ENCODE assay signal across 1 cellular context in the genomic region with DNA sequence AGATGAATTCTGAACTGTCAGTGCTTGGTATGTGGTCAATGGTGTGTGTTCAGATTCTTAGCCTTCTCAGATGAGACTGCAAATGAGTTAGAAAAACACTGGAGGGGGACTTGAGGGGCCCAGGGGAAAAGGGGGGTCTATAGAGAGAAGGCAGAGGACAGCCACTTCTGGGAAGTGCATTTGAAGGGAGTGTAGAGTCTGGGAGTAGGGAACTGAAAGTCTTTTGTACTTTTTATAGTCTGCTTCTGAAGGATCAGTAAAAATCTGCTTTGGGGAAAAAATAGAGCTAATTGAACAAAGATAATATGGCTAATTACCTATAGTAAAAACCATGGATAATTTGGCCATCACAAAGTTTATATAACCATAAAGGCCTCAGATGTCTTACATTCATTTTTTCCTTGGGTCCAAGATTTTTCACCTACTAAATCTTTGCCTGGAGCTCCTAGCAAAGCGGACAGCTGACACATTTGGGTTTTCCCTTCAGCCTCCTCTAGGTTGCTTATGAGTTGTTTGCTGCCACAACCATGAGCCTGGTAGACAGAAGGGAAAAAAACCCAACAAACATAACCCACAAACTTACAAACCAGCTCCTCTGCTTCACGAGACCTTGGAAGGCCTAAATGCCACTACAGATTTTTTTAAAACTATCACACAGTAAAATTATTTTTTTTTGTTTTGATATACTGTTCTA.
TF ChIP-seq lines count a peak whose summit lies in the region.

No MANE protein-coding gene starts in this region.

TF ChIP-seq in GM12878, 131 proteins besides CTCF, POLR2A, EP300 and RAD21 (continued from another document and continues in another):
- TF ChIP-seq, protein P1, sequence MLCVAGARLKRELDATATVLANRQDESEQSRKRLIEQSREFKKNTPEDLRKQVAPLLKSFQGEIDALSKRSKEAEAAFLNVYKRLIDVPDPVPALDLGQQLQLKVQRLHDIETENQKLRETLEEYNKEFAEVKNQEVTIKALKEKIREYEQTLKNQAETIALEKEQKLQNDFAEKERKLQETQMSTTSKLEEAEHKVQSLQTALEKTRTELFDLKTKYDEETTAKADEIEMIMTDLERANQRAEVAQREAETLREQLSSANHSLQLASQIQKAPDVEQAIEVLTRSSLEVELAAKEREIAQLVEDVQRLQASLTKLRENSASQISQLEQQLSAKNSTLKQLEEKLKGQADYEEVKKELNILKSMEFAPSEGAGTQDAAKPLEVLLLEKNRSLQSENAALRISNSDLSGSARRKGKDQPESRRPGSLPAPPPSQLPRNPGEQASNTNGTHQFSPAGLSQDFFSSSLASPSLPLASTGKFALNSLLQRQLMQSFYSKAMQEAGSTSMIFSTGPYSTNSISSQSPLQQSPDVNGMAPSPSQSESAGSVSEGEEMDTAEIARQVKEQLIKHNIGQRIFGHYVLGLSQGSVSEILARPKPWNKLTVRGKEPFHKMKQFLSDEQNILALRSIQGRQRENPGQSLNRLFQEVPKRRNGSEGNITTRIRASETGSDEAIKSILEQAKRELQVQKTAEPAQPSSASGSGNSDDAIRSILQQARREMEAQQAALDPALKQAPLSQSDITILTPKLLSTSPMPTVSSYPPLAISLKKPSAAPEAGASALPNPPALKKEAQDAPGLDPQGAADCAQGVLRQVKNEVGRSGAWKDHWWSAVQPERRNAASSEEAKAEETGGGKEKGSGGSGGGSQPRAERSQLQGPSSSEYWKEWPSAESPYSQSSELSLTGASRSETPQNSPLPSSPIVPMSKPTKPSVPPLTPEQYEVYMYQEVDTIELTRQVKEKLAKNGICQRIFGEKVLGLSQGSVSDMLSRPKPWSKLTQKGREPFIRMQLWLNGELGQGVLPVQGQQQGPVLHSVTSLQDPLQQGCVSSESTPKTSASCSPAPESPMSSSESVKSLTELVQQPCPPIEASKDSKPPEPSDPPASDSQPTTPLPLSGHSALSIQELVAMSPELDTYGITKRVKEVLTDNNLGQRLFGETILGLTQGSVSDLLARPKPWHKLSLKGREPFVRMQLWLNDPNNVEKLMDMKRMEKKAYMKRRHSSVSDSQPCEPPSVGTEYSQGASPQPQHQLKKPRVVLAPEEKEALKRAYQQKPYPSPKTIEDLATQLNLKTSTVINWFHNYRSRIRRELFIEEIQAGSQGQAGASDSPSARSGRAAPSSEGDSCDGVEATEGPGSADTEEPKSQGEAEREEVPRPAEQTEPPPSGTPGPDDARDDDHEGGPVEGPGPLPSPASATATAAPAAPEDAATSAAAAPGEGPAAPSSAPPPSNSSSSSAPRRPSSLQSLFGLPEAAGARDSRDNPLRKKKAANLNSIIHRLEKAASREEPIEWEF (IDR thresholded peaks at IDR 0.05; ENCODE audit: insufficient replicate concordance, low read depth, low read length), result no peak
- TF ChIP-seq ZBTB4 (CRISPR knock-in tag; IDR thresholded peaks at IDR 0.05) (no peak), TCF7 (IDR thresholded peaks at IDR 0.05; ENCODE audit: borderline replicate concordance) (no peak), PRDM15 (CRISPR knock-in tag; IDR thresholded peaks at IDR 0.05) (no peak), ZNF592 (IDR thresholded peaks at IDR 0.05) (no peak), ZNF274 (IDR thresholded peaks at IDR 0.05; ENCODE audit: insufficient read depth, insufficient read length) (no peak), HDAC6 (IDR thresholded peaks at IDR 0.05; ENCODE audit: unreplicated experiment) (no peak), IKZF2 (IDR thresholded peaks at IDR 0.05) (peak; percentile 32 to 57; a peak in 3 of 4 replicates), BACH1 (IDR thresholded peaks at IDR 0.05; ENCODE audit: borderline replicate concordance) (no peak), TCF3 (IDR thresholded peaks at IDR 0.05; ENCODE audit: borderline replicate concordance, insufficient read depth, low read depth, low read length) (no peak), YY1 (IDR thresholded peaks at IDR 0.05; ENCODE audit: low read depth, low read length) (no peak; the same call in 1 of the 2 replicates), MYC (IDR thresholded peaks at IDR 0.05; ENCODE audit: insufficient read depth, insufficient read length, insufficient replicate concordance, low read length, severe bottlenecking) (no peak), RB1 (IDR thresholded peaks at IDR 0.05; ENCODE audit: borderline replicate concordance) (no peak), EED (IDR thresholded peaks at IDR 0.05; ENCODE audit: low read depth) (peak; percentile 67), SP1 (IDR thresholded peaks at IDR 0.05; ENCODE audit: low read depth, low read length) (no peak), SUPT20H (IDR thresholded peaks at IDR 0.05; ENCODE audit: borderline replicate concordance, control insufficient read depth, low read depth, low read length) (no peak), ESRRA (IDR thresholded peaks at IDR 0.05; ENCODE audit: low read length) (no peak), BHLHE40 (IDR thresholded peaks at IDR 0.05; ENCODE audit: borderline replicate concordance in 1 of 2, low read depth in 2 of 2, low read length in 1 of 2) (peak; percentile 69 to 81), SMARCA5 (IDR thresholded peaks at IDR 0.05) (no peak), EZH2 (IDR thresholded peaks at IDR 0.05; ENCODE audit: borderline replicate concordance, control insufficient read depth, low read depth, low read length) (no peak), MTA3 (IDR thresholded peaks at IDR 0.05; ENCODE audit: borderline replicate concordance, low read length) (no peak), ZBED1 (IDR thresholded peaks at IDR 0.05; ENCODE audit: borderline replicate concordance) (no peak), BCL11A (IDR thresholded peaks at IDR 0.05; ENCODE audit: low read depth, low read length) (peak; percentile 58; the same call in 1 of the 2 replicates)
- TF ChIP-seq, protein P2, sequence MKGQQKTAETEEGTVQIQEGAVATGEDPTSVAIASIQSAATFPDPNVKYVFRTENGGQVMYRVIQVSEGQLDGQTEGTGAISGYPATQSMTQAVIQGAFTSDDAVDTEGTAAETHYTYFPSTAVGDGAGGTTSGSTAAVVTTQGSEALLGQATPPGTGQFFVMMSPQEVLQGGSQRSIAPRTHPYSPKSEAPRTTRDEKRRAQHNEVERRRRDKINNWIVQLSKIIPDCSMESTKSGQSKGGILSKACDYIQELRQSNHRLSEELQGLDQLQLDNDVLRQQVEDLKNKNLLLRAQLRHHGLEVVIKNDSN (IDR thresholded peaks at IDR 0.05; ENCODE audit: borderline replicate concordance, extremely low read length, insufficient read depth, low read depth, low read length), result no peak
- TF ChIP-seq, protein P3, sequence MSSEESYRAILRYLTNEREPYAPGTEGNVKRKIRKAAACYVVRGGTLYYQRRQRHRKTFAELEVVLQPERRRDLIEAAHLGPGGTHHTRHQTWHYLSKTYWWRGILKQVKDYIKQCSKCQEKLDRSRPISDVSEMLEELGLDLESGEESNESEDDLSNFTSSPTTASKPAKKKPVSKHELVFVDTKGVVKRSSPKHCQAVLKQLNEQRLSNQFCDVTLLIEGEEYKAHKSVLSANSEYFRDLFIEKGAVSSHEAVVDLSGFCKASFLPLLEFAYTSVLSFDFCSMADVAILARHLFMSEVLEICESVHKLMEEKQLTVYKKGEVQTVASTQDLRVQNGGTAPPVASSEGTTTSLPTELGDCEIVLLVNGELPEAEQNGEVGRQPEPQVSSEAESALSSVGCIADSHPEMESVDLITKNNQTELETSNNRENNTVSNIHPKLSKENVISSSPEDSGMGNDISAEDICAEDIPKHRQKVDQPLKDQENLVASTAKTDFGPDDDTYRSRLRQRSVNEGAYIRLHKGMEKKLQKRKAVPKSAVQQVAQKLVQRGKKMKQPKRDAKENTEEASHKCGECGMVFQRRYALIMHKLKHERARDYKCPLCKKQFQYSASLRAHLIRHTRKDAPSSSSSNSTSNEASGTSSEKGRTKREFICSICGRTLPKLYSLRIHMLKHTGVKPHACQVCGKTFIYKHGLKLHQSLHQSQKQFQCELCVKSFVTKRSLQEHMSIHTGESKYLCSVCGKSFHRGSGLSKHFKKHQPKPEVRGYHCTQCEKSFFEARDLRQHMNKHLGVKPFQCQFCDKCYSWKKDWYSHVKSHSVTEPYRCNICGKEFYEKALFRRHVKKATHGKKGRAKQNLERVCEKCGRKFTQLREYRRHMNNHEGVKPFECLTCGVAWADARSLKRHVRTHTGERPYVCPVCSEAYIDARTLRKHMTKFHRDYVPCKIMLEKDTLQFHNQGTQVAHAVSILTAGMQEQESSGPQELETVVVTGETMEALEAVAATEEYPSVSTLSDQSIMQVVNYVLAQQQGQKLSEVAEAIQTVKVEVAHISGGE (CRISPR knock-in tag; IDR thresholded peaks at IDR 0.05), result no peak
- TF ChIP-seq, protein P4, sequence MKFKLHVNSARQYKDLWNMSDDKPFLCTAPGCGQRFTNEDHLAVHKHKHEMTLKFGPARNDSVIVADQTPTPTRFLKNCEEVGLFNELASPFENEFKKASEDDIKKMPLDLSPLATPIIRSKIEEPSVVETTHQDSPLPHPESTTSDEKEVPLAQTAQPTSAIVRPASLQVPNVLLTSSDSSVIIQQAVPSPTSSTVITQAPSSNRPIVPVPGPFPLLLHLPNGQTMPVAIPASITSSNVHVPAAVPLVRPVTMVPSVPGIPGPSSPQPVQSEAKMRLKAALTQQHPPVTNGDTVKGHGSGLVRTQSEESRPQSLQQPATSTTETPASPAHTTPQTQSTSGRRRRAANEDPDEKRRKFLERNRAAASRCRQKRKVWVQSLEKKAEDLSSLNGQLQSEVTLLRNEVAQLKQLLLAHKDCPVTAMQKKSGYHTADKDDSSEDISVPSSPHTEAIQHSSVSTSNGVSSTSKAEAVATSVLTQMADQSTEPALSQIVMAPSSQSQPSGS (IDR thresholded peaks at IDR 0.05; ENCODE audit: low read length), result 0 out of 2 replicates have a peak, but pooled peaks have one; percentile 40
